ENCODE assay signal across 1 cellular context in the genomic region with DNA sequence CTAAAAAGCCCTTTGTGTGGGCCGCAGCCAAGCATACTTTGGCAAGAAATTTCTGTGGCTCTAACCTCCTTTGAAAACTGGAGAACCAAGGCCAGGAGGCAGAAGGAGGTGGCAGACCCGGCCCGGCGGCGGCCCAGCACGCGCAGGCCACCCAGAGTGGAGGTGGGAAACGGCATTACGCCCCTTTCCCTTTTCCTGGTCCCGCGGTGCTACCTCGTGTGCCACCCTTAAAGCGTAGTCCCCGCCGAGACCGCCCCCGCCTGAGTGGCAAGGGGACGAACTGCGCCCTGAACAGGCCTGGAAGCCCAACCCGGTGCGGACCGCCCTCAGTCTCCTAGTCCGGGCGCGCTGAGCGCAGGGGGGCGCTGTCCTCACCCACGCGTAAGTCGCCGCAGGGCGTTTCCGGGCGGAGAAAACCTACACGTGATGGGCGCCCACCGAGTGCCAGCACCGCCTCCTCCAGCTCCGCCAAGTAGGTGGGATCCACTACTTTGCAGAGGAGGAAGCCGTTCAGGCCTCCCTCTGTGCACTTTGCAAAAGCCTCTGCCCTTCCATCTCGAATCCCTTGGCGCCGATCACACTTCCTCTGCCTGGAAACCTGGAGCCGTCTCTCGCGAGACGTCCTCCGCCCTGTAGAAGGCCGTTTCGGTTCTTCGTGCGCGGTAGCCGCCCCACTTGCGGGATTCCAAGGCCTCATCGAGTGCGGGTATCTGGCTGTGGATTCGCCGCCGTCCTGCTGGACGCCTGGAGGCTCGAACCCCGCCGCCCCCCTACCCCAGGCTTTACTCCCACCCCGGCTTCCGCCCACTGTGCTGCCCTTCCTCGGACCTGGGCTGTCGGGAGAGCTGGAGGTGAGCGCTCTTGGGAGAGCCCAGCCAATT.
TF ChIP-seq lines count a peak whose summit lies in the region.

A gene with protein sequence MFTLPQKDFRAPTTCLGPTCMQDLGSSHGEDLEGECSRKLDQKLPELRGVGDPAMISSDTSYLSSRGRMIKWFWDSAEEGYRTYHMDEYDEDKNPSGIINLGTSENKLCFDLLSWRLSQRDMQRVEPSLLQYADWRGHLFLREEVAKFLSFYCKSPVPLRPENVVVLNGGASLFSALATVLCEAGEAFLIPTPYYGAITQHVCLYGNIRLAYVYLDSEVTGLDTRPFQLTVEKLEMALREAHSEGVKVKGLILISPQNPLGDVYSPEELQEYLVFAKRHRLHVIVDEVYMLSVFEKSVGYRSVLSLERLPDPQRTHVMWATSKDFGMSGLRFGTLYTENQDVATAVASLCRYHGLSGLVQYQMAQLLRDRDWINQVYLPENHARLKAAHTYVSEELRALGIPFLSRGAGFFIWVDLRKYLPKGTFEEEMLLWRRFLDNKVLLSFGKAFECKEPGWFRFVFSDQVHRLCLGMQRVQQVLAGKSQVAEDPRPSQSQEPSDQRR (plus strand): TSS at position 420 of the 881 bp plus-strand sequence. CDS start 1,358 bp downstream, outside the sequence.

TF ChIP-seq in HEK293, 187 proteins besides CTCF, POLR2A, EP300 and RAD21 (continued from another document and continues in another):
- TF ChIP-seq ZNF488 (tag by site-specific recombination; IDR thresholded peaks at IDR 0.05) (no peak), ZBTB6 (tag by site-specific recombination; IDR thresholded peaks at IDR 0.05) (no peak), ZBTB10 (tag by site-specific recombination; IDR thresholded peaks at IDR 0.05) (no peak; the same call in 1 of the 2 replicates), ZNF830 (tag by site-specific recombination; IDR thresholded peaks at IDR 0.05; ENCODE audit: low read depth) (no peak), ZNF24 (tag by site-specific recombination; IDR thresholded peaks at IDR 0.05) (no peak), ZNF707 (tag by site-specific recombination; IDR thresholded peaks at IDR 0.05) (no peak), ZNF416 (tag by site-specific recombination; IDR thresholded peaks at IDR 0.05) (no peak), GLIS2 (tag by site-specific recombination; IDR thresholded peaks at IDR 0.05) (peak; percentile 86), ZNF777 (tag by site-specific recombination; IDR thresholded peaks at IDR 0.05; ENCODE audit: borderline replicate concordance) (no peak), ZBTB48 (tag by site-specific recombination; IDR thresholded peaks at IDR 0.05) (no peak), OSR2 (tag by site-specific recombination; IDR thresholded peaks at IDR 0.05) (no peak), ZNF112 (tag by site-specific recombination; IDR thresholded peaks at IDR 0.05) (no peak), ZNF146 (tag by site-specific recombination; IDR thresholded peaks at IDR 0.05) (no peak), ZBTB20 (tag by site-specific recombination; IDR thresholded peaks at IDR 0.05) (peak; percentile 43; the same call in 1 of the 2 replicates), GLIS1 (tag by site-specific recombination; IDR thresholded peaks at IDR 0.05) (peak; percentile 17; the same call in 1 of the 2 replicates), EGR2 (tag by site-specific recombination; IDR thresholded peaks at IDR 0.05; ENCODE audit: low read depth) (peak; percentile 88), ZNF664 (tag by site-specific recombination; IDR thresholded peaks at IDR 0.05) (no peak), ZNF174 (tag by site-specific recombination; IDR thresholded peaks at IDR 0.05) (no peak), ZNF335 (tag by site-specific recombination; conservative IDR thresholded peaks at IDR 0.05) (peak; percentile 66; the same call in 1 of the 2 replicates), ZNF610 (tag by site-specific recombination; IDR thresholded peaks at IDR 0.05; ENCODE audit: borderline replicate concordance) (no peak), ZNF324 (tag by site-specific recombination; IDR thresholded peaks at IDR 0.05) (no peak), ZNF621 (tag by site-specific recombination; IDR thresholded peaks at IDR 0.05) (no peak), ZNF658 (tag by site-specific recombination; IDR thresholded peaks at IDR 0.05) (no peak), ZNF776 (tag by site-specific recombination; IDR thresholded peaks at IDR 0.05; ENCODE audit: borderline replicate concordance) (no peak), REST (tag by site-specific recombination; IDR thresholded peaks at IDR 0.05) (no peak), ZNF549 (tag by site-specific recombination; IDR thresholded peaks at IDR 0.05) (no peak), ZNF530 (tag by site-specific recombination; IDR thresholded peaks at IDR 0.05; ENCODE audit: low read depth) (no peak), ZNF10 (tag by site-specific recombination; IDR thresholded peaks at IDR 0.05) (no peak), ZNF501 (tag by site-specific recombination; IDR thresholded peaks at IDR 0.05) (peak; percentile 41; the same call in 1 of the 2 replicates), ZNF157 (tag by site-specific recombination; IDR thresholded peaks at IDR 0.05) (no peak), ZNF571 (tag by site-specific recombination; IDR thresholded peaks at IDR 0.05) (no peak), ZNF23 (tag by site-specific recombination; IDR thresholded peaks at IDR 0.05; ENCODE audit: borderline replicate concordance) (no peak), ZBTB17 (tag by site-specific recombination; IDR thresholded peaks at IDR 0.05) (peak; percentile 62), ZBTB8A (tag by site-specific recombination; IDR thresholded peaks at IDR 0.05) (peak; percentile 99), ZNF473 (tag by site-specific recombination; IDR thresholded peaks at IDR 0.05) (no peak), ZNF184 (tag by site-specific recombination; IDR thresholded peaks at IDR 0.05) (no peak), ZXDB (tag by site-specific recombination; IDR thresholded peaks at IDR 0.05) (0 out of 2 replicates have a peak, but pooled peaks have one; percentile 31), ZNF670 (tag by site-specific recombination; IDR thresholded peaks at IDR 0.05; ENCODE audit: low read depth) (no peak), ZNF140 (tag by site-specific recombination; IDR thresholded peaks at IDR 0.05) (no peak), HOXD13 (CRISPR knock-in tag; IDR thresholded peaks at IDR 0.05; ENCODE audit: borderline replicate concordance) (no peak), ZNF561 (tag by site-specific recombination; IDR thresholded peaks at IDR 0.05; ENCODE audit: borderline replicate concordance) (no peak; the same call in 1 of the 2 replicates), ZNF341 (tag by site-specific recombination; IDR thresholded peaks at IDR 0.05; ENCODE audit: low read depth) (peak; percentile 74), ZNF175 (tag by site-specific recombination; IDR thresholded peaks at IDR 0.05) (no peak), ZNF354C (tag by site-specific recombination; IDR thresholded peaks at IDR 0.05; ENCODE audit: borderline replicate concordance, low read depth) (no peak)
- TF ChIP-seq, protein P1, sequence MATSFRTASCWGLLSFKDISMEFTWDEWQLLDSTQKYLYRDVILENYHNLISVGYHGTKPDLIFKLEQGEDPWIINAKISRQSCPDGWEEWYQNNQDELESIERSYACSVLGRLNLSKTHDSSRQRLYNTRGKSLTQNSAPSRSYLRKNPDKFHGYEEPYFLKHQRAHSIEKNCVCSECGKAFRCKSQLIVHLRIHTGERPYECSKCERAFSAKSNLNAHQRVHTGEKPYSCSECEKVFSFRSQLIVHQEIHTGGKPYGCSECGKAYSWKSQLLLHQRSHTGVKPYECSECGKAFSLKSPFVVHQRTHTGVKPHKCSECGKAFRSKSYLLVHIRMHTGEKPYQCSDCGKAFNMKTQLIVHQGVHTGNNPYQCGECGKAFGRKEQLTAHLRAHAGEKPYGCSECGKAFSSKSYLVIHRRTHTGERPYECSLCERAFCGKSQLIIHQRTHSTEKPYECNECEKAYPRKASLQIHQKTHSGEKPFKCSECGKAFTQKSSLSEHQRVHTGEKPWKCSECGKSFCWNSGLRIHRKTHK (tag by site-specific recombination; IDR thresholded peaks at IDR 0.05), result no peak
- TF ChIP-seq, protein P2, sequence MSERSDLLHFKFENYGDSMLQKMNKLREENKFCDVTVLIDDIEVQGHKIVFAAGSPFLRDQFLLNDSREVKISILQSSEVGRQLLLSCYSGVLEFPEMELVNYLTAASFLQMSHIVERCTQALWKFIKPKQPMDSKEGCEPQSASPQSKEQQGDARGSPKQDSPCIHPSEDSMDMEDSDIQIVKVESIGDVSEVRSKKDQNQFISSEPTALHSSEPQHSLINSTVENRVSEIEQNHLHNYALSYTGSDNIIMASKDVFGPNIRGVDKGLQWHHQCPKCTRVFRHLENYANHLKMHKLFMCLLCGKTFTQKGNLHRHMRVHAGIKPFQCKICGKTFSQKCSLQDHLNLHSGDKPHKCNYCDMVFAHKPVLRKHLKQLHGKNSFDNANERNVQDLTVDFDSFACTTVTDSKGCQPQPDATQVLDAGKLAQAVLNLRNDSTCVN (tag by site-specific recombination; optimal IDR thresholded peaks at IDR 0.05), result peak; percentile 59
- TF ChIP-seq, protein P3, sequence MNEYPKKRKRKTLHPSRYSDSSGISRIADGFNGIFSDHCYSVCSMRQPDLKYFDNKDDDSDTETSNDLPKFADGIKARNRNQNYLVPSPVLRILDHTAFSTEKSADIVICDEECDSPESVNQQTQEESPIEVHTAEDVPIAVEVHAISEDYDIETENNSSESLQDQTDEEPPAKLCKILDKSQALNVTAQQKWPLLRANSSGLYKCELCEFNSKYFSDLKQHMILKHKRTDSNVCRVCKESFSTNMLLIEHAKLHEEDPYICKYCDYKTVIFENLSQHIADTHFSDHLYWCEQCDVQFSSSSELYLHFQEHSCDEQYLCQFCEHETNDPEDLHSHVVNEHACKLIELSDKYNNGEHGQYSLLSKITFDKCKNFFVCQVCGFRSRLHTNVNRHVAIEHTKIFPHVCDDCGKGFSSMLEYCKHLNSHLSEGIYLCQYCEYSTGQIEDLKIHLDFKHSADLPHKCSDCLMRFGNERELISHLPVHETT (tag by site-specific recombination; IDR thresholded peaks at IDR 0.05), result no peak
- TF ChIP-seq, protein P4, sequence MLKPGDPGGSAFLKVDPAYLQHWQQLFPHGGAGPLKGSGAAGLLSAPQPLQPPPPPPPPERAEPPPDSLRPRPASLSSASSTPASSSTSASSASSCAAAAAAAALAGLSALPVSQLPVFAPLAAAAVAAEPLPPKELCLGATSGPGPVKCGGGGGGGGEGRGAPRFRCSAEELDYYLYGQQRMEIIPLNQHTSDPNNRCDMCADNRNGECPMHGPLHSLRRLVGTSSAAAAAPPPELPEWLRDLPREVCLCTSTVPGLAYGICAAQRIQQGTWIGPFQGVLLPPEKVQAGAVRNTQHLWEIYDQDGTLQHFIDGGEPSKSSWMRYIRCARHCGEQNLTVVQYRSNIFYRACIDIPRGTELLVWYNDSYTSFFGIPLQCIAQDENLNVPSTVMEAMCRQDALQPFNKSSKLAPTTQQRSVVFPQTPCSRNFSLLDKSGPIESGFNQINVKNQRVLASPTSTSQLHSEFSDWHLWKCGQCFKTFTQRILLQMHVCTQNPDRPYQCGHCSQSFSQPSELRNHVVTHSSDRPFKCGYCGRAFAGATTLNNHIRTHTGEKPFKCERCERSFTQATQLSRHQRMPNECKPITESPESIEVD (tag by site-specific recombination; IDR thresholded peaks at IDR 0.05), result peak; percentile 11; the same call in 1 of the 2 replicates
